ENCODE assay signal across 18 cellular contexts in genomic region chr12:49730568-49731101, GRCh38. TPM values are rescaled to one million over a fixed set of nuclear protein-coding genes. Genes with fewer than 3 reads are reported as not detected.
A peak's percentile ranks its signal among the peaks of the same experiment; 100 is the strongest.
DNase-seq lines count a peak whose midpoint lies in the region; ATAC-seq, FAIRE-seq and TF ChIP-seq lines count a peak whose summit lies in the region.
"Had no signal": no experiment of that assay in that cellular context is flagged by ENCODE, and none has a peak within 500 bp of the region (broad histone marks: within the 10 kb centered on the region; RNA-seq: fewer than 3 reads in every experiment).

No MANE protein-coding gene starts in this region.

- H3K9me3 Mint-ChIP-seq in astrocyte (ENCODE audit: unreplicated experiment): peaks cover 2% of the 10 kb centered on the region

- H2BK120ac ChIP-seq in IMR-90 (ENCODE audit: low read depth, low read length): no peak overlapping the region

- H4K20me1 ChIP-seq in IMR-90 (ENCODE audit: insufficient read depth, low read length): no peaks in the 10 kb centered on the region
- no peaks in the 10 kb centered on the region for H4K20me1 ChIP-seq in astrocyte (ENCODE audit: insufficient read depth, low read length)

- in situ Hi-C loops in IMR-90 (cut with MboI; ENCODE audit: low sequenced_read_pairs): no loop called here

- H3K27me3 ChIP-seq in IMR-90 (ENCODE audit: control insufficient read depth, insufficient read depth, low read length): peaks cover 17% of the 10 kb centered on the region
- H3K27me3 ChIP-seq in astrocyte (ENCODE audit: insufficient read depth, low read length): peaks cover 11% of the 10 kb centered on the region

- H3K36me3 ChIP-seq in IMR-90 (ENCODE audit: control insufficient read depth, insufficient read depth, low read length): no peaks in the 10 kb centered on the region
- H3K36me3 ChIP-seq in astrocyte (ENCODE audit: insufficient read depth, low read length): no peaks in the 10 kb centered on the region
- H3K36me3 ChIP-seq: BE2C, MG63 had no signal

- no peaks in the 10 kb centered on the region for H3K9me1 ChIP-seq in IMR-90 (ENCODE audit: insufficient read depth, low read length)

- no peak overlapping the region for H3K14ac ChIP-seq in IMR-90 (replicated peaks; ENCODE audit: low read depth, low read length)

- ATAC-seq in IMR-90 (ENCODE audit: low read depth) (no peak), HG03025 (IDR thresholded peaks at IDR 0.05; ENCODE audit: low FRiP score, unreplicated experiment) (no peak)
- ATAC-seq: CD8-positive, alpha-beta T cell had no signal

- no peak overlapping the region for H3K56ac ChIP-seq in IMR-90 (ENCODE audit: extremely low read depth, insufficient read depth, low read length)

- H2BK20ac ChIP-seq in IMR-90 (ENCODE audit: low read depth, low read length): no peak overlapping the region

- WGBS in IMR-90 (ENCODE audit: extremely low coverage in 2 of 2, insufficient read length in 1 of 2), 2 experiments: no CpG with 5 or more reads among the region's 3 CpGs

- no peak for TF ChIP-seq RAD21 in IMR-90 (IDR thresholded peaks at IDR 0.05; ENCODE audit: low read length)

- H2AFZ ChIP-seq in IMR-90 (replicated peaks; ENCODE audit: low read length, poor library complexity): no peak overlapping the region
- no peak overlapping the region for H2AFZ ChIP-seq in astrocyte (ENCODE audit: low read depth, low read length)

- peak overlapping the region; percentile 20 for H3K27ac Mint-ChIP-seq in astrocyte (ENCODE audit: unreplicated experiment)
- H3K27ac Mint-ChIP-seq: CD8-positive, alpha-beta T cell had no signal

- H3K4me3 ChIP-seq in AG10803 (ENCODE audit: low read length) (no peak overlapping the region), IMR-90 (ENCODE audit: insufficient read depth, low read depth, low read length) (no peak overlapping the region), astrocyte (ENCODE audit: insufficient read depth, low read depth, low read length) (no peak overlapping the region)
- H3K4me3 ChIP-seq: MG63 had no signal

- no peak overlapping the region for H2AK9ac ChIP-seq in IMR-90 (replicated peaks; ENCODE audit: low read depth, low read length, poor library complexity)

- BruUV-seq in IMR-90 (replicated peaks; lab: Mats Ljungman, UMichigan): no TSS peak

- dilution Hi-C loops in IMR-90 (cut with HindIII; ENCODE audit: low sequenced_read_pairs, unreplicated experiment): no loop called here

- POLR2A ChIA-PET in IMR-90 (lab: Charles Lee; ENCODE audit: unreplicated experiment) (no interaction called here), RWPE1 (lab: Yijun Ruan, JAX; ENCODE audit: low non-redundant PET) (no interaction called here)

- no peak overlapping the region for H2AK5ac ChIP-seq in IMR-90 (ENCODE audit: low read depth, low read length)

- intact Hi-C loops in IMR-90 (cut with micrococcal nuclease): no loop called here

- no peak for FAIRE-seq in astrocyte (lab: Jason Lieb, UNC)

- no peaks in the 10 kb centered on the region for H3K79me1 ChIP-seq in IMR-90 (ENCODE audit: low read depth in 1 of 2, low read length in 2 of 2)

- H3K27ac ChIP-seq in IMR-90 (ENCODE audit: insufficient read depth, low read length): no peak overlapping the region
- no peak overlapping the region for H3K27ac ChIP-seq in astrocyte (ENCODE audit: low read depth, low read length)
- no peak overlapping the region for H3K27ac ChIP-seq in RWPE1
- H3K27ac ChIP-seq: KMS-11 had no signal

- TF ChIP-seq CTCF in AG10803 (conservative IDR thresholded peaks at IDR 0.05; ENCODE audit: low read length): no peak
- TF ChIP-seq CTCF in IMR-90 (conservative IDR thresholded peaks at IDR 0.05; ENCODE audit: low read depth, low read length): no peak
- TF ChIP-seq CTCF in astrocyte (IDR thresholded peaks at IDR 0.05; ENCODE audit: insufficient read depth, low read depth, low read length): no peak
- no peak for TF ChIP-seq CTCF in RWPE1 (conservative IDR thresholded peaks at IDR 0.05; ENCODE audit: low read depth)

- no peak overlapping the region for H3K4ac ChIP-seq in IMR-90 (ENCODE audit: low read depth, low read length)

- H3K4me2 ChIP-seq in IMR-90 (ENCODE audit: low read depth, low read length) (no peak overlapping the region), astrocyte (ENCODE audit: low read length) (no peak overlapping the region)
- H3K4me2 ChIP-seq: KMS-11 had no signal

- peaks cover 13% of the 10 kb centered on the region for H3K27me3 Mint-ChIP-seq in astrocyte (ENCODE audit: low read depth, unreplicated experiment)

- H3K23ac ChIP-seq in IMR-90 (ENCODE audit: low read depth, low read length): no peak overlapping the region

- H2BK5ac ChIP-seq in IMR-90 (ENCODE audit: low read depth, low read length, poor library complexity, severe bottlenecking): no peak overlapping the region

- H3K9me3 ChIP-seq in IMR-90 (ENCODE audit: control insufficient read depth, insufficient read depth, low read length): no peaks in the 10 kb centered on the region
- H3K9me3 ChIP-seq in astrocyte (ENCODE audit: insufficient read depth, low read depth, low read length): no peaks in the 10 kb centered on the region
- H3K9me3 ChIP-seq: BE2C, MG63 had no signal

- H4K91ac ChIP-seq in IMR-90 (ENCODE audit: insufficient read depth, low read depth, low read length): no peak overlapping the region

- CTCF ChIA-PET in IMR-90 (lab: Yijun Ruan, JAX) (no interaction called here), RWPE1 (lab: Yijun Ruan, JAX) (no interaction called here)

- no peak overlapping the region for H2BK15ac ChIP-seq in IMR-90 (ENCODE audit: low read depth, low read length)

- H3K4me1 Mint-ChIP-seq in astrocyte (ENCODE audit: low read depth, unreplicated experiment): no peaks in the 10 kb centered on the region

- TF ChIP-seq POLR2A in IMR-90 (IDR thresholded peaks at IDR 0.05; ENCODE audit: low read depth, low read length): no peak

- H3K36me3 Mint-ChIP-seq in astrocyte (ENCODE audit: low read depth, unreplicated experiment): no peaks in the 10 kb centered on the region
- H3K36me3 Mint-ChIP-seq: CD8-positive, alpha-beta T cell had no signal

- H3K79me2 ChIP-seq in astrocyte (ENCODE audit: insufficient read depth, low read length): no peaks in the 10 kb centered on the region

- H3K18ac ChIP-seq in IMR-90 (ENCODE audit: low read depth, low read length): no peak overlapping the region

- H3K4me3 Mint-ChIP-seq in astrocyte (ENCODE audit: unreplicated experiment): no peak overlapping the region
- H3K4me3 Mint-ChIP-seq: CD8-positive, alpha-beta T cell had no signal

- no peaks in the 10 kb centered on the region for H3K4me1 ChIP-seq in IMR-90 (ENCODE audit: control insufficient read depth, insufficient read depth, low read length)
- H3K4me1 ChIP-seq in astrocyte (ENCODE audit: insufficient read depth, low read length): no peaks in the 10 kb centered on the region
- H3K4me1 ChIP-seq: BE2C had no signal

- DNase-seq in AG10803 (ENCODE audit: low read depth) (peak; percentile 32), IMR-90 (no peak), astrocyte (ENCODE audit: low read depth) (no peak), kidney tubule cell (ENCODE audit: low spot score) (peak; percentile 30), NCI-H128 (lab: John Stamatoyannopoulos, UW; ENCODE audit: unreplicated experiment) (no peak), RWPE1 (ENCODE audit: low spot score) (no peak), NCI-H748 (lab: John Stamatoyannopoulos, UW; ENCODE audit: unreplicated experiment) (no peak)
- DNase-seq: ACHN; BE2C; CD8-positive, alpha-beta T cell; EL; MG63; NCI-H1105 treated with DMSO at 0.1 percent for 48 hours; NCI-H2029; NCI-H2171 treated with DMSO at 0.1 percent for 48 hours; NCI-H510A treated with DMSO at 0.1 percent for 48 hours had no signal

- no peak overlapping the region for H4K5ac ChIP-seq in IMR-90 (ENCODE audit: low read depth, low read length)

- H3K9ac ChIP-seq in IMR-90 (ENCODE audit: low read depth, low read length) (no peak overlapping the region), astrocyte (ENCODE audit: low read length) (no peak overlapping the region)
- H3K9ac ChIP-seq: KMS-11 had no signal

- H4K8ac ChIP-seq in IMR-90 (ENCODE audit: low read depth in 2 of 2, low read length in 2 of 2): no peak overlapping the region

TF ChIP-seq in IMR-90, 13 proteins besides CTCF, POLR2A, EP300 and RAD21:
- TF ChIP-seq SMC3 (IDR thresholded peaks at IDR 0.05; ENCODE audit: low read depth, low read length) (no peak), MAFK (IDR thresholded peaks at IDR 0.05; ENCODE audit: low read depth, low read length) (no peak), MAZ (IDR thresholded peaks at IDR 0.05; ENCODE audit: borderline replicate concordance, low read depth, low read length) (no peak), CEBPB (IDR thresholded peaks at IDR 0.05; ENCODE audit: low read depth, low read length) (peak; percentile 72)
TF ChIP-seq in IMR-90: peak in this region for 1.

RNA-seq across cellular contexts. Expression of gene TMBIM6, which starts 10.7 kb away (rescaled TPM):
- 255 and 369 TPM in 2 replicates for total RNA-seq in IMR-90 (2012; rRNA removed)
- 267 and 285 TPM in 2 replicates for polyA plus RNA-seq in IMR-90 (2012; rRNA removed)
- 145 and 287 TPM in 2 replicates for polyA plus RNA-seq in IMR-90 (2012; cell fraction: cytosol; rRNA removed)
- 57.9 and 235 TPM in 2 replicates for polyA plus RNA-seq in IMR-90 (2012; cell fraction: nucleus; rRNA removed; ENCODE audit: low replicate concordance)
- total RNA-seq in astrocyte: 434 and 452 TPM in 2 replicates

RNA-seq across cellular contexts. Expression of gene FMNL3, which starts 23.4 kb away (rescaled TPM):
- total RNA-seq in IMR-90 (2012; rRNA removed): 34.4 and 36.4 TPM in 2 replicates
- polyA plus RNA-seq in IMR-90 (2012; rRNA removed): 13.2 and 16.3 TPM in 2 replicates
- polyA plus RNA-seq in IMR-90 (2012; cell fraction: cytosol; rRNA removed): 7.6 TPM in 2 replicates
- polyA plus RNA-seq in IMR-90 (2012; cell fraction: nucleus; rRNA removed; ENCODE audit: low replicate concordance): 23.2 and 32.5 TPM in 2 replicates
- 58.4 and 62.9 TPM in 2 replicates for total RNA-seq in astrocyte

Comparison
In these comparisons a context has a peak if more than half of its experiments do, and no peak if none do; other contexts are left out.
1. DNase-seq: peak in AG10803 (single experiment) and kidney tubule cell (single experiment); none in IMR-90 (single experiment), astrocyte (single experiment), NCI-H128 (single experiment), RWPE1 (single experiment) and NCI-H748 (single experiment).